In genomic region chr14:55328317-55328716, GRCh38 we compare ENCODE assay signal across 26 cellular contexts. TPM values are rescaled to one million over a fixed set of nuclear protein-coding genes. Genes with fewer than 3 reads are reported as not detected.
DNase-seq lines count a peak whose midpoint lies in the region; ATAC-seq and TF ChIP-seq lines count a peak whose summit lies in the region.
"Had no signal": no experiment of that assay in that cellular context is flagged by ENCODE, and none has a peak within 500 bp of the region (broad histone marks: within the 10 kb centered on the region; RNA-seq: fewer than 3 reads in every experiment).

No MANE protein-coding gene starts in this region.

- intact Hi-C loops in PC-3 (cut with micrococcal nuclease) = no loop called here

- 79% methylated on average over 3 of the region's 3 CpGs for WGBS in mesenchymal stem cell

- DNase-seq in EH (ENCODE audit: low read depth) = peak; percentile 35
- DNase-seq in HS-5 (ENCODE audit: low read depth) = peak; percentile 1
- DNase-seq in dermis blood vessel endothelial cell = peak; percentile 17
- peak; percentile 60 for DNase-seq in mesenchymal stem cell
- DNase-seq in activated CD4-positive, alpha-beta T cell treated with anti-CD3 and anti-CD28 coated beads, Interleukin-2, amount 50 U/mL, for 1 hour = no peak
- no peak for DNase-seq in NOMO-1 treated with DMSO at 0.1 percent for 48 hours (lab: John Stamatoyannopoulos, UW; ENCODE audit: unreplicated experiment)
- DNase-seq in PC-3 = no peak
- DNase-seq: activated CD4-positive, alpha-beta T cell treated with anti-CD3 and anti-CD28 coated beads, Interleukin-2, amount 50 U/mL, for 4 hours; activated CD8-positive, alpha-beta memory T cell treated with anti-CD3 and anti-CD28 coated beads, Interleukin-2, amount 50 U/mL, for 4 hours; AML-193; body of pancreas; colonic mucosa; DMS79; endodermal cell; MG63; NCI-H1417 treated with DMSO at 0.1 percent for 48 hours; NCI-H510A; NK-92 treated with Interleukin-12 subunit alpha and Interleukin-12 subunit beta, amount 100 ng/mL, for 24 hours; stimulated activated CD4-positive, alpha-beta T cell treated with anti-CD3 and anti-CD28 coated beads, Interleukin-2, amount 100 ng/mL, for 48 hours; stimulated activated naive CD4-positive, alpha-beta T cell had no signal

- no peak overlapping the region for H4K91ac ChIP-seq in mesenchymal stem cell (ENCODE audit: low read length)

- no peak for TF ChIP-seq CTCF in PC-3 (conservative IDR thresholded peaks at IDR 0.05; ENCODE audit: low read depth, low read length)

- BruUV-seq in PC-3 (replicated peaks; lab: Mats Ljungman, UMichigan) = no TSS peak

- POLR2A ChIA-PET in PC-3 (lab: Charles Lee; ENCODE audit: unreplicated experiment) = no interaction called here

- no peak overlapping the region for H3K4ac ChIP-seq in mesenchymal stem cell (ENCODE audit: low read depth in 1 of 2, low read length in 2 of 2)

- H4K20me1 ChIP-seq in PC-3 (ENCODE audit: low read length) = 0 out of 2 replicates have a peak, but pooled peaks cover 4% of the 10 kb centered on the region

- H3K36me3 ChIP-seq in mesenchymal stem cell (ENCODE audit: control insufficient read depth in 1 of 2, insufficient read depth in 2 of 2, low read depth in 1 of 2, low read length in 2 of 2) (no peaks in the 10 kb centered on the region), PC-3 (ENCODE audit: low read depth, low read length) (no peaks in the 10 kb centered on the region)
- H3K36me3 ChIP-seq: colonic mucosa, MG63, thoracic aorta had no signal

- H3K9me3 ChIP-seq in mesenchymal stem cell (ENCODE audit: control insufficient read depth, low read length) (no peaks in the 10 kb centered on the region), PC-3 (ENCODE audit: low read length) (no peaks in the 10 kb centered on the region)
- H3K9me3 ChIP-seq: body of pancreas, colonic mucosa, MG63, neutrophil, thoracic aorta had no signal

- H2AFZ ChIP-seq in mesenchymal stem cell (ENCODE audit: low read depth, low read length) (no peak overlapping the region), PC-3 (ENCODE audit: low read length) (no peak overlapping the region)
- H2AFZ ChIP-seq: hepatocyte had no signal

- no peak overlapping the region for H3K23ac ChIP-seq in mesenchymal stem cell (ENCODE audit: low read length in 2 of 2)

- H3K4me1 ChIP-seq in mesenchymal stem cell (ENCODE audit: control insufficient read depth, insufficient read depth, low read depth, low read length) = peaks cover 6% of the 10 kb centered on the region
- H3K4me1 ChIP-seq in PC-3 (ENCODE audit: insufficient read depth, low read length) = peaks cover 14% of the 10 kb centered on the region

- ATAC-seq in PC-3 = no peak; the same call in 1 of the 2 replicates
- ATAC-seq: body of pancreas, WTC11 had no signal

- H3K79me1 ChIP-seq in mesenchymal stem cell (replicated peaks; ENCODE audit: low read length, poor library complexity, severe bottlenecking) = peaks cover 25% of the 10 kb centered on the region

- H2BK5ac ChIP-seq in mesenchymal stem cell (ENCODE audit: low read depth, low read length, poor library complexity, severe bottlenecking) = no peak overlapping the region

- no peak overlapping the region for H2BK12ac ChIP-seq in mesenchymal stem cell (ENCODE audit: low read length in 2 of 2)

- no peak overlapping the region for H2BK15ac ChIP-seq in mesenchymal stem cell (ENCODE audit: low read depth, poor library complexity, severe bottlenecking)

- CTCF ChIA-PET in PC-3 (lab: Charles Lee) = no interaction called here

- H3K14ac ChIP-seq in mesenchymal stem cell (ENCODE audit: low read length in 2 of 2) = no peak overlapping the region

- no peak overlapping the region for H3K27ac ChIP-seq in mesenchymal stem cell (ENCODE audit: low read length, poor library complexity, severe bottlenecking)
- H3K27ac ChIP-seq in PC-3 (ENCODE audit: low read length) = no peak overlapping the region
- H3K27ac ChIP-seq: body of pancreas, colonic mucosa, neutrophil, SK-N-MC, thoracic aorta had no signal

- no peak overlapping the region for H2AK5ac ChIP-seq in mesenchymal stem cell (ENCODE audit: low read length, severe bottlenecking)

- H2BK120ac ChIP-seq in mesenchymal stem cell (ENCODE audit: low read depth, low read length) = no peak overlapping the region

- H3F3A ChIP-seq in PC-3 (ENCODE audit: low read length, unreplicated experiment) = no peaks in the 10 kb centered on the region

- H3K27me3 ChIP-seq in mesenchymal stem cell (ENCODE audit: control insufficient read depth in 1 of 2, insufficient read depth in 1 of 2, low read length in 2 of 2) = no peaks in the 10 kb centered on the region
- H3K27me3 ChIP-seq in PC-3 (ENCODE audit: low read length) = no peaks in the 10 kb centered on the region
- H3K27me3 ChIP-seq: body of pancreas, colonic mucosa, hepatocyte, MG63, neutrophil had no signal

- no peak overlapping the region for H4K8ac ChIP-seq in mesenchymal stem cell (ENCODE audit: low read length)

- H3K9me2 ChIP-seq in PC-3 (replicated peaks; ENCODE audit: low read length) = no peaks in the 10 kb centered on the region

- H3K79me2 ChIP-seq in PC-3 (ENCODE audit: low read length) = peaks cover 77% of the 10 kb centered on the region

- H3K9ac ChIP-seq in mesenchymal stem cell (ENCODE audit: low read length) = no peak overlapping the region
- H3K9ac ChIP-seq in PC-3 (ENCODE audit: low read length) = no peak overlapping the region

- no peak overlapping the region for H3K4me2 ChIP-seq in mesenchymal stem cell (ENCODE audit: low read length, poor library complexity, severe bottlenecking)
- H3K4me2 ChIP-seq in PC-3 (ENCODE audit: low read length) = no peak overlapping the region
- H3K4me2 ChIP-seq: hepatocyte had no signal

- H3K18ac ChIP-seq in mesenchymal stem cell (ENCODE audit: low read depth in 1 of 2, low read length in 2 of 2) = no peak overlapping the region

- no peak overlapping the region for H3K4me3 ChIP-seq in mesenchymal stem cell (ENCODE audit: insufficient read depth in 1 of 2, low read depth in 1 of 2, low read length in 2 of 2)
- no peak overlapping the region for H3K4me3 ChIP-seq in PC-3 (ENCODE audit: low read length)
- H3K4me3 ChIP-seq: body of pancreas, colonic mucosa, hepatocyte, lung, MG63, SK-N-MC, thoracic aorta had no signal

RNA-seq across cellular contexts. Expression of gene FBXO34, which starts 57.1 kb away (rescaled TPM):
- total RNA-seq in dermis blood vessel endothelial cell (25.2 and 25.7 TPM in 2 replicates), PC-3 (2014; rRNA removed) (33.6 and 35.9 TPM in 2 replicates)
- polyA plus RNA-seq in mesenchymal stem cell (2013, experiment 1 of 2) = 11.1 TPM
- polyA plus RNA-seq in mesenchymal stem cell (2013, experiment 2 of 2) = 11.1 TPM

Comparison
In these comparisons a context has a peak if more than half of its experiments do, and no peak if none do; other contexts are left out.
1. DNase-seq: peak in EH (single experiment), HS-5 (single experiment), dermis blood vessel endothelial cell (single experiment) and mesenchymal stem cell (single experiment); none in activated CD4-positive, alpha-beta T cell treated with anti-CD3 and anti-CD28 coated beads, Interleukin-2, amount 50 U/mL, for 1 hour (single experiment), NOMO-1 treated with DMSO at 0.1 percent for 48 hours (single experiment) and PC-3 (single experiment).